In the genomic region with DNA sequence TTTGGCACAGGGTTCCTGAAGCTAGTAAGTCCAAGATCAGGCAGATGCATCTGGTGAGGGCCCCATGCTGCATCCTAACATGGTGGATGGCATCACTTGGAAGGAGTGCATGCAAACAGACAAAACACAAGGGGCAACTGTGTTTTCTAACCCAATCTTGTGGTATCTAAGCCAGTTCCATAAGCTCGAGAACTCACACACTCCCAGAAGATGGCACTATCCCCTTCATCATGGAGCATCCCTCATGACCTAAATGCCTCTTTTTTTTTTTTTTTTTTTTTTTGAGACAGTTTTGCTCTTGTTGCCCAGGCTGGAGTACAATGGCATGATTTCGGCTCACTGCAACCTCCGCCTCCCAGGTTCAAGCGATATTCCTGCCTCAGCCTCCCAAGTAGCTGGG, we compare ENCODE assay signal across 8 cellular contexts.
DNase-seq lines count a peak whose midpoint lies in the region; ATAC-seq and TF ChIP-seq lines count a peak whose summit lies in the region.
"Not testable (repeated sequence)": the region's sequence is repeated elsewhere in the genome, so short reads cannot be mapped to it uniquely, and the experiment has no call there.

No MANE protein-coding gene starts in this region.

- H3K9me3 ChIP-seq in A673 (ENCODE audit: low read depth, low read length, poor library complexity, severe bottlenecking); Panc1 (ENCODE audit: control insufficient read depth, insufficient read depth, low read depth, low read length); WERI-Rb-1 (ENCODE audit: severe bottlenecking); endodermal cell (ENCODE audit: control insufficient read depth, low read length): not testable (repeated sequence)

- not testable (repeated sequence) for H3K27ac Mint-ChIP-seq in endodermal cell

- TF ChIP-seq CTCF in A673 (conservative IDR thresholded peaks at IDR 0.05; ENCODE audit: low read depth, low read length) (peak; percentile 37), Panc1 (IDR thresholded peaks at IDR 0.05) (peak; percentile 9; the same call in 1 of the 2 replicates), WERI-Rb-1 (IDR thresholded peaks at IDR 0.05; ENCODE audit: low read depth, low read length) (peak; percentile 70), endodermal cell (conservative IDR thresholded peaks at IDR 0.05) (peak; percentile 51)
- TF ChIP-seq CTCF in LNCaP clone FGC (IDR thresholded peaks at IDR 0.05; ENCODE audit: control insufficient read depth, extremely low read depth, insufficient read depth), result not testable (repeated sequence)

- H3K9ac ChIP-seq in endodermal cell (ENCODE audit: extremely low read depth, low read length, poor library complexity, severe bottlenecking), result not testable (repeated sequence)

- not testable (repeated sequence) for H3K4me3 Mint-ChIP-seq in endodermal cell

- POLR2A ChIA-PET in A673 (lab: Charles Lee; ENCODE audit: low non-redundant PET); Panc1 (lab: Charles Lee): not testable (repeated sequence)

- WGBS in endodermal cell (ENCODE audit: insufficient coverage in 1 of 2, insufficient read length in 1 of 2), 2 experiments, result 77 to 89% methylated on average over 3 to 4 of the region's 4 CpGs

- H3K27me3 ChIP-seq in A673 (replicated peaks; ENCODE audit: insufficient read depth, low read depth, low read length, poor library complexity); Panc1 (ENCODE audit: control insufficient read depth, insufficient read depth, low read length); WERI-Rb-1 (ENCODE audit: insufficient read depth, low read depth, severe bottlenecking); endodermal cell (ENCODE audit: control insufficient read depth, insufficient read depth, low read length, poor library complexity, severe bottlenecking): not testable (repeated sequence)

- not testable (repeated sequence) for H3K4me1 ChIP-seq in A673 (ENCODE audit: insufficient read depth, low read length, poor library complexity, severe bottlenecking); Panc1 (ENCODE audit: control insufficient read depth, insufficient read depth, low read length); endodermal cell (ENCODE audit: control insufficient read depth, insufficient read depth, low read length)

- not testable (repeated sequence) for H3K27ac ChIP-seq in A673 (ENCODE audit: low read depth, low read length, poor library complexity, severe bottlenecking); Panc1 (ENCODE audit: low read length); WERI-Rb-1; endodermal cell (ENCODE audit: low read depth, low read length)

- not testable (repeated sequence) for H3K36me3 Mint-ChIP-seq in endodermal cell (ENCODE audit: low read depth)

- intact Hi-C loops in A673 (cut with micrococcal nuclease; ENCODE audit: unreplicated experiment), result loop anchor here (2.0 to 10.0 kb wide), 2 partner anchors 260 to 490 kb away; no protein-coding TSS in a partner anchor
- intact Hi-C loops in Panc1 (cut with micrococcal nuclease; ENCODE audit: unreplicated experiment), result not testable (repeated sequence)

- DNase-seq in A673 (ENCODE audit: low spot score), result peak; percentile 71
- DNase-seq in ELR (ENCODE audit: low read depth), result peak; percentile 51
- DNase-seq in LNCaP clone FGC (ENCODE audit: low read depth), result peak; percentile 1
- not testable (repeated sequence) for DNase-seq in Panc1 (ENCODE audit: low read depth, low spot score); endodermal cell
- DNase-seq in WERI-Rb-1, result peak; percentile 45
- peak; percentile 7 for DNase-seq in iPS DF 4.7 (ENCODE audit: extremely low read depth, low spot score)
- peak; percentile 28 for DNase-seq in pons (ENCODE audit: low spot score)

- not testable (repeated sequence) for H3K36me3 ChIP-seq in A673 (ENCODE audit: insufficient read depth, low read length, poor library complexity, severe bottlenecking); Panc1 (ENCODE audit: control insufficient read depth, insufficient read depth, low read length); WERI-Rb-1; endodermal cell (ENCODE audit: control insufficient read depth, insufficient read depth, low read length)

- not testable (repeated sequence) for H3K4me1 Mint-ChIP-seq in endodermal cell

- in situ Hi-C loops in Panc1 (cut with HindIII; ENCODE audit: low pct_unique_long_range_greater_than_20kb, low sequenced_read_pairs), result not testable (repeated sequence)

- not testable (repeated sequence) for ATAC-seq in Panc1

- not testable (repeated sequence) for BruUV-seq in A673 (replicated peaks; lab: Mats Ljungman, UMichigan); Panc1 (replicated peaks; lab: Mats Ljungman, UMichigan)

- CTCF ChIA-PET in A673 (lab: Charles Lee) (interaction anchor here (0.6 to 1.2 kb wide), 4 partner anchors 23 to 1451 kb away, joined by 3 to 11 read pairs (median 4); no protein-coding TSS in a partner anchor), Panc1 (lab: Charles Lee) (interaction anchor here (0.7 kb wide), 1 partner anchor 159 kb away, joined by 10 read pairs; no protein-coding TSS in a partner anchor)

- H3K4me3 ChIP-seq in A673 (ENCODE audit: low read depth, low read length, poor library complexity, severe bottlenecking); LNCaP clone FGC (ENCODE audit: low read depth, low read length); Panc1 (ENCODE audit: low read depth in 2 of 2, low read length in 2 of 2); WERI-Rb-1 (ENCODE audit: low read depth, low read length); endodermal cell (ENCODE audit: low read length): not testable (repeated sequence)

- H3K27me3 Mint-ChIP-seq in endodermal cell (ENCODE audit: insufficient read depth), result not testable (repeated sequence)

- H3K9me3 Mint-ChIP-seq in endodermal cell, result not testable (repeated sequence)
